In the genomic region with DNA sequence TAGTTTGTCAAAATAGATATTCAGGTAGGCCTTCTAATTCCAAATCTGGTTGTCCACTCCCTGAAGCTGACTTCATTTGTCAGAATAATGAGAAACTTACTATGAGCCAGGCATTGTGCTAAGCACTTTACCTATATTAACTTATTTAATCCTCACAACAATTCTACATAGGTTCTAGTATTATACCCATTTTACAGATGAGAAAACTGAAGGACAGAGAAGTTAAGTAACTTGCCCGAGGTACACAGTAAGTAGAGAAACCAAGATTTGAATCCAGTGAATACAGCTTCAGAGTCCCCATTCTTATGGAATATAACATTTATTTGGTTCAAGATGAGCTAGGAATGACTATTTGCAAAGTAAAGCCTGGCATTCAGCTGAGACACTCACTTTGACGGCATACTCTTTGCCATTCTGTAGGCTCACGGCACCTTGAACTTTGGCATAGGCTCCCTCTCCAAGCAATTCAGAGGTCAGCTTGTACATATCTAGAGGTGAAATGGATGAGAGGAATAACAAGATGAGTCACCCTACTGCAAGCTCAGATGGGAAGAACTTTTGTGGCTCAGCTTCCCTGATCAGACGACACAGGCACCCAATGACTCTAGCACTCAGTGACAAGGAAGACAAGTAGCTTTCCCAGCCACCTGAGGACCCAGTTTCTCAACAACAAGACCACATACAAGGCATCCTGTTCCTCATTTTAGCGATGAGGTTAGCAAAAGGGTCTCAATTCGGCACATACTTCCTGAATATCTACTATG, we compare ENCODE assay signal across 15 cellular contexts. TPM values are rescaled to one million over a fixed set of nuclear protein-coding genes. Genes with fewer than 3 reads are reported as not detected.
DNase-seq lines count a peak whose midpoint lies in the region; ATAC-seq lines count a peak whose summit lies in the region.
"Had no signal": no experiment of that assay in that cellular context is flagged by ENCODE, and none has a peak within 500 bp of the region (broad histone marks: within the 10 kb centered on the region; RNA-seq: fewer than 3 reads in every experiment).

No MANE protein-coding gene starts in this region.

- ATAC-seq in activated CD8-positive, alpha-beta memory T cell treated with anti-CD3 and anti-CD28 coated beads, Interleukin-2, amount 10 ng/mL, durations not matched to agents 7 days and 5 days: no peak

- H3K9me3 Mint-ChIP-seq in activated CD8-positive, alpha-beta memory T cell treated with anti-CD3 and anti-CD28 coated beads, Interleukin-2, amount 10 ng/mL, durations not matched to agents 7 days and 5 days (ENCODE audit: low read depth): no peaks in the 10 kb centered on the region
- H3K9me3 Mint-ChIP-seq: H9 had no signal

- peaks cover 60% of the 10 kb centered on the region for H3K4me1 Mint-ChIP-seq in activated CD8-positive, alpha-beta memory T cell treated with anti-CD3 and anti-CD28 coated beads, Interleukin-2, amount 10 ng/mL, durations not matched to agents 7 days and 5 days

- CTCF ChIA-PET in activated CD8-positive, alpha-beta memory T cell treated with anti-CD3 and anti-CD28 coated beads, Interleukin-2, amount 10 ng/mL, durations not matched to agents 7 days and 5 days (lab: Charles Lee): interaction anchor here (1.1 to 5.4 kb wide), 5 partner anchors 10 to 45 kb away, joined by 3 to 38 read pairs (median 6); a partner anchor contains a TSS

- no peaks in the 10 kb centered on the region for H3K27me3 Mint-ChIP-seq in activated CD8-positive, alpha-beta memory T cell treated with anti-CD3 and anti-CD28 coated beads, Interleukin-2, amount 10 ng/mL, durations not matched to agents 7 days and 5 days

- H3K27ac Mint-ChIP-seq in activated CD8-positive, alpha-beta memory T cell treated with anti-CD3 and anti-CD28 coated beads, Interleukin-2, amount 10 ng/mL, durations not matched to agents 7 days and 5 days: peak overlapping the region; percentile 81
- H3K27ac Mint-ChIP-seq: H9 had no signal

- no peak for DNase-seq in activated CD8-positive, alpha-beta memory T cell treated with anti-CD3 and anti-CD28 coated beads, Interleukin-2, amount 10 ng/mL, durations not matched to agents 7 days and 5 days
- DNase-seq in activated CD8-positive, alpha-beta memory T cell treated with anti-CD3 and anti-CD28 coated beads for 24 hours: no peak
- DNase-seq in MV-4-11 (lab: John Stamatoyannopoulos, UW) (peak; percentile 94), amniotic epithelial cell (ENCODE audit: low read depth) (peak; percentile 35), renal cortical epithelial cell (ENCODE audit: low read depth) (peak; percentile 9), NCI-H2196 (lab: John Stamatoyannopoulos, UW; ENCODE audit: unreplicated experiment) (no peak), epidermal melanocyte (ENCODE audit: insufficient read length, low spot score) (no peak), cerebellum (ENCODE audit: low spot score) (no peak)
- DNase-seq: H9, NCI-H146, NCI-H524, WERI-Rb-1 had no signal

- no peak overlapping the region for H3K4me3 Mint-ChIP-seq in activated CD8-positive, alpha-beta memory T cell treated with anti-CD3 and anti-CD28 coated beads, Interleukin-2, amount 10 ng/mL, durations not matched to agents 7 days and 5 days
- H3K4me3 Mint-ChIP-seq: H9 had no signal

- H3K36me3 Mint-ChIP-seq in activated CD8-positive, alpha-beta memory T cell treated with anti-CD3 and anti-CD28 coated beads, Interleukin-2, amount 10 ng/mL, durations not matched to agents 7 days and 5 days: peaks cover 59% of the 10 kb centered on the region

RNA-seq across cellular contexts. Expression of a gene that starts 23.7 kb away (rescaled TPM):
- 10 to 100 TPM; 70.6 to 78.6 TPM for total RNA-seq in activated CD8-positive, alpha-beta memory T cell treated with anti-CD3 and anti-CD28 coated beads, Interleukin-2, amount 10 ng/mL, durations not matched to agents 7 days and 5 days
- 17.7 and 20.0 TPM in 2 replicates for total RNA-seq in renal cortical epithelial cell
- 23.3 TPM for total RNA-seq in cerebellum

RNA-seq across cellular contexts. Expression of a gene that starts 28.9 kb away (rescaled TPM):
- not detected for total RNA-seq in activated CD8-positive, alpha-beta memory T cell treated with anti-CD3 and anti-CD28 coated beads, Interleukin-2, amount 10 ng/mL, durations not matched to agents 7 days and 5 days
- total RNA-seq in renal cortical epithelial cell: not detected in 2 replicates
- total RNA-seq in cerebellum: not detected
- total RNA-seq: cardiac muscle cell, H9, omental fat pad, urinary bladder had no signal

RNA-seq across cellular contexts. Expression of a gene that starts 36.3 kb away (rescaled TPM):
- total RNA-seq in activated CD8-positive, alpha-beta memory T cell treated with anti-CD3 and anti-CD28 coated beads, Interleukin-2, amount 10 ng/mL, durations not matched to agents 7 days and 5 days: 10 to 100 TPM; 18.3 to 20.7 TPM
- total RNA-seq in renal cortical epithelial cell: 7.6 and 11.5 TPM in 2 replicates
- total RNA-seq in cerebellum: 5.2 TPM

Comparison
In these comparisons a context has a peak if more than half of its experiments do, and no peak if none do; other contexts are left out.
1. DNase-seq: peak in MV-4-11 (single experiment), amniotic epithelial cell (single experiment) and renal cortical epithelial cell (single experiment); none in activated CD8-positive, alpha-beta memory T cell treated with anti-CD3 and anti-CD28 coated beads, Interleukin-2, amount 10 ng/mL, durations not matched to agents 7 days and 5 days (single experiment), activated CD8-positive, alpha-beta memory T cell treated with anti-CD3 and anti-CD28 coated beads for 24 hours (single experiment), NCI-H2196 (single experiment), epidermal melanocyte (single experiment) and cerebellum (single experiment).